In the genomic region with DNA sequence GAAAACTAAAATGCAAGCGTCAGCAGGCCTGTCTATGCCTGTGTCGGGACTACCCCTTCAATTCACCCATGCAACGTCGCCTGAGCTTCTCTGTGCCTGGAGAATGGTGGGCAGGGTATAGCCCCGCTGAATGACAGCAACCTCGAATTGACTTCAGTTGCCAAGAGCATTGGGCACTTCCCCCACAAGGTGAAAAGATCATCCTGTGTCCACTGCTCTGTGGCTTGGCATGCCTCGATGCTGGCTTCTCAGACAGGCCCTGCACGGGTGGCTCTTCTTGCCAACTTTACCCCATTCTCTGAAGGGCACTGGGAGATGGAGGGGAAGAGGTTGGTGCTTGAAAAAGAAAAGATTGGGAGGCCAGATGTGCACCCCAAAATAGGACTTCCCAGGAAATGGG, we compare ENCODE assay signal across 35 cellular contexts. TPM values are rescaled to one million over a fixed set of nuclear protein-coding genes. Genes with fewer than 3 reads are reported as not detected.
"Had no signal": no experiment of that assay in that cellular context is flagged by ENCODE, and none has a peak within 500 bp of the region (broad histone marks: within the 10 kb centered on the region; RNA-seq: fewer than 3 reads in every experiment).

No MANE protein-coding gene starts in this region.

- H3K4me3 ChIP-seq: ascending aorta, breast epithelium, PC-9 had no signal

- H2AFZ ChIP-seq: PC-9 had no signal

- H3K27me3 ChIP-seq: ascending aorta had no signal

- H3K27ac Mint-ChIP-seq: activated B cell treated with CpG ODN at 0.5 μM for 24 hours; activated CD4-positive, alpha-beta memory T cell treated with anti-CD3 and anti-CD28 coated beads for 36 hours; activated naive CD4-positive, alpha-beta T cell treated with anti-CD3 and anti-CD28 coated beads for 36 hours; activated naive CD4-positive, alpha-beta T cell treated with anti-CD3 and anti-CD28 coated beads, Interleukin-2, amount 50 U/mL, for 72 hours; activated T-helper 1 cell treated with anti-CD3 and anti-CD28 coated beads, Interleukin-12 subunit alpha, Interleukin-12 subunit beta, Interleukin-2, Interleukin-4 antibody, amounts not matched to agents 30 ng/mL and 10 ng/mL and 1 ng/mL, durations not matched to agents 14 hours and 24 hours and 36 hours had no signal

- H3K9me3 Mint-ChIP-seq: activated B cell treated with CpG ODN at 0.5 μM for 24 hours; activated CD4-positive, alpha-beta memory T cell treated with anti-CD3 and anti-CD28 coated beads for 36 hours; activated naive CD4-positive, alpha-beta T cell treated with anti-CD3 and anti-CD28 coated beads for 36 hours; activated naive CD4-positive, alpha-beta T cell treated with anti-CD3 and anti-CD28 coated beads, Interleukin-2, amount 50 U/mL, for 72 hours; activated T-cell treated with anti-CD3 and anti-CD28 coated beads, Interleukin-2, amount 50 U/mL, for 4 hours; activated T-helper 1 cell treated with anti-CD3 and anti-CD28 coated beads, Interleukin-12 subunit alpha, Interleukin-12 subunit beta, Interleukin-2, Interleukin-4 antibody, amounts not matched to agents 30 ng/mL and 10 ng/mL and 1 ng/mL, durations not matched to agents 14 hours and 24 hours and 36 hours had no signal

- DNase-seq: activated B cell treated with CpG ODN at 0.5 μM for 24 hours; activated CD4-positive, alpha-beta memory T cell treated with anti-CD3 and anti-CD28 coated beads for 36 hours; activated CD4-positive, alpha-beta T cell treated with anti-CD3 and anti-CD28 coated beads for 4 hours; activated CD4-positive, alpha-beta T cell treated with anti-CD3 and anti-CD28 coated beads, Interleukin-2, amount 50 U/mL, for 1 hour; activated CD4-positive, CD25-positive, alpha-beta regulatory T cell treated with anti-CD3 and anti-CD28 coated beads, Interleukin-2, amount 50 U/mL, for 72 hours; activated CD8-positive, alpha-beta memory T cell treated with anti-CD3 and anti-CD28 coated beads, Interleukin-2, amount 50 U/mL, for 4 hours; activated gamma-delta T cell treated with Interleukin-2 at 50 U/mL for 16 hours; activated naive CD4-positive, alpha-beta T cell treated with anti-CD3 and anti-CD28 coated beads for 36 hours; activated T-cell treated with anti-CD3 and anti-CD28 coated beads for 4 hours; activated T-cell treated with anti-CD3 and anti-CD28 coated beads, Interleukin-2, amount 50 U/mL, for 4 hours; amniotic stem cell; NCI-H1105; NCI-H1436 treated with DMSO at 0.1 percent for 48 hours; NCI-H1694 treated with DMSO at 0.1 percent for 48 hours; NCI-H2029; NCI-H2107; NCI-H2171; NCI-H510A; NCI-H526; NCI-H748 treated with DMSO at 0.1 percent for 48 hours; PC-9; SIG-M5; SW 1271; T-helper 1 cell; T-helper 2 cell; T-helper 9 cell had no signal

- H3K9me3 ChIP-seq: ascending aorta, breast epithelium had no signal

- H3K4me2 ChIP-seq: KMS-11, PC-9 had no signal

- H3K27ac ChIP-seq: ascending aorta, breast epithelium, KMS-11, PC-9, RWPE1, VCaP had no signal

- H3K4me3 Mint-ChIP-seq: activated B cell treated with CpG ODN at 0.5 μM for 24 hours; activated CD4-positive, alpha-beta memory T cell treated with anti-CD3 and anti-CD28 coated beads for 36 hours; activated naive CD4-positive, alpha-beta T cell treated with anti-CD3 and anti-CD28 coated beads for 36 hours; activated T-cell treated with anti-CD3 and anti-CD28 coated beads, Interleukin-2, amount 50 U/mL, for 4 hours; activated T-helper 1 cell treated with anti-CD3 and anti-CD28 coated beads, Interleukin-12 subunit alpha, Interleukin-12 subunit beta, Interleukin-2, Interleukin-4 antibody, amounts not matched to agents 30 ng/mL and 10 ng/mL and 1 ng/mL, durations not matched to agents 14 hours and 24 hours and 36 hours had no signal

- H3K36me3 ChIP-seq: ascending aorta, breast epithelium had no signal

- H3K36me3 Mint-ChIP-seq: activated CD4-positive, alpha-beta memory T cell treated with anti-CD3 and anti-CD28 coated beads for 36 hours had no signal

- FAIRE-seq: RCC 7860 had no signal

- H3K9ac ChIP-seq: KMS-11 had no signal

RNA-seq across cellular contexts. Expression of a gene that starts 3.3 kb away (rescaled TPM):
- total RNA-seq: activated B cell treated with CpG ODN at 0.5 μM for 24 hours; activated CD4-positive, alpha-beta memory T cell treated with anti-CD3 and anti-CD28 coated beads for 36 hours; activated naive CD4-positive, alpha-beta T cell treated with anti-CD3 and anti-CD28 coated beads for 36 hours; activated naive CD4-positive, alpha-beta T cell treated with anti-CD3 and anti-CD28 coated beads, Interleukin-2, amount 50 U/mL, for 72 hours; activated T-cell treated with anti-CD3 and anti-CD28 coated beads, Interleukin-2, amount 50 U/mL, for 4 hours; activated T-helper 1 cell treated with anti-CD3 and anti-CD28 coated beads, Interleukin-12 subunit alpha, Interleukin-12 subunit beta, Interleukin-2, Interleukin-4 antibody, amounts not matched to agents 30 ng/mL and 10 ng/mL and 1 ng/mL, durations not matched to agents 14 hours and 24 hours and 36 hours; OCI-LY7; PC-9 had no signal
